ENCODE assay signal across 37 cellular contexts in genomic region chr19:31058676-31059075, GRCh38.
"Had no signal": no experiment of that assay in that cellular context is flagged by ENCODE, and none has a peak within 500 bp of the region (broad histone marks: within the 10 kb centered on the region; RNA-seq: fewer than 3 reads in every experiment).

No MANE protein-coding gene starts in this region.

- H3K4me1 Mint-ChIP-seq: activated B cell treated with CpG ODN at 0.5 μM for 24 hours; activated CD4-positive, alpha-beta T cell treated with anti-CD3 and anti-CD28 coated beads, Interleukin-2, amount 10 ng/mL, durations not matched to agents 24 days and 14 days; activated naive CD8-positive, alpha-beta T cell treated with anti-CD3 and anti-CD28 coated beads for 36 hours; activated T-helper 17 cell treated with anti-CD3 and anti-CD28 coated beads, Interleukin-2, amount 50 U/mL, for 72 hours had no signal

- H3K4me3 Mint-ChIP-seq: activated B cell treated with CpG ODN at 0.5 μM for 24 hours; activated CD4-positive, alpha-beta memory T cell treated with anti-CD3 and anti-CD28 coated beads for 36 hours; activated CD4-positive, alpha-beta T cell treated with anti-CD3 and anti-CD28 coated beads, Interleukin-2, amount 10 ng/mL, durations not matched to agents 24 days and 14 days; activated CD8-positive, alpha-beta T cell treated with anti-CD3 and anti-CD28 coated beads for 36 hours; activated naive CD4-positive, alpha-beta T cell treated with anti-CD3 and anti-CD28 coated beads for 36 hours; activated naive CD8-positive, alpha-beta T cell treated with anti-CD3 and anti-CD28 coated beads for 36 hours; activated T-cell treated with anti-CD3 and anti-CD28 coated beads, Interleukin-2, amount 50 U/mL, for 4 hours; activated T-cell treated with anti-CD3 and anti-CD28 coated beads, Interleukin-2, amount 50 U/mL, for 72 hours; activated T-helper 1 cell treated with anti-CD3 and anti-CD28 coated beads, Interleukin-12 subunit alpha, Interleukin-12 subunit beta, Interleukin-2, Interleukin-4 antibody, amounts not matched to agents 30 ng/mL and 10 ng/mL and 1 ng/mL, durations not matched to agents 14 hours and 24 hours and 36 hours; activated T-helper 17 cell treated with anti-CD3 and anti-CD28 coated beads, Interleukin-2, amount 50 U/mL, for 72 hours; T-helper 1 cell treated with Interleukin-12 subunit alpha and Interleukin-12 subunit beta and Interleukin-4 antibody, amounts not matched to agents 30 μg/mL and 1 μg/mL, for 36 hours; T-helper 2 cell treated with Interferon-gamma antibody and Interleukin-4, amounts not matched to agents 5 μg/mL and 100 μg/mL, for 36 hours had no signal

- H3K9me3 Mint-ChIP-seq: activated T-helper 17 cell treated with anti-CD3 and anti-CD28 coated beads, Interleukin-2, amount 50 U/mL, for 72 hours; T-helper 2 cell treated with Interferon-gamma antibody and Interleukin-4, amounts not matched to agents 5 μg/mL and 100 μg/mL, for 36 hours had no signal

- H3K9me3 ChIP-seq: adrenal gland, body of pancreas had no signal

- H3K27me3 ChIP-seq: adrenal gland, brain microvascular endothelial cell, breast epithelium had no signal

- H3K36me3 Mint-ChIP-seq: activated CD4-positive, alpha-beta memory T cell treated with anti-CD3 and anti-CD28 coated beads for 36 hours; activated naive CD8-positive, alpha-beta T cell treated with anti-CD3 and anti-CD28 coated beads for 36 hours had no signal

- DNase-seq: activated B cell treated with CpG ODN at 0.5 μM for 24 hours; activated CD4-positive, alpha-beta memory T cell treated with anti-CD3 and anti-CD28 coated beads for 36 hours; activated CD4-positive, alpha-beta T cell treated with anti-CD3 and anti-CD28 coated beads for 4 hours; activated CD4-positive, alpha-beta T cell treated with anti-CD3 and anti-CD28 coated beads, Interleukin-2, amount 10 ng/mL, durations not matched to agents 24 days and 14 days; activated CD4-positive, alpha-beta T cell treated with anti-CD3 and anti-CD28 coated beads, Interleukin-2, amount 50 U/mL, for 1 hour; activated CD4-positive, alpha-beta T cell treated with anti-CD3 and anti-CD28 coated beads, Interleukin-2, amount 50 U/mL, for 4 hours; activated CD4-positive, CD25-positive, alpha-beta regulatory T cell treated with anti-CD3 and anti-CD28 coated beads, Interleukin-2, amount 50 U/mL, for 72 hours; activated CD8-positive, alpha-beta memory T cell treated with anti-CD3 and anti-CD28 coated beads, Interleukin-2, amount 50 U/mL, for 4 hours; activated CD8-positive, alpha-beta T cell treated with anti-CD3 and anti-CD28 coated beads for 36 hours; activated effector memory CD4-positive, alpha-beta T cell treated with anti-CD3 and anti-CD28 coated beads, Interleukin-2, amount 50 U/mL, for 16 hours; activated gamma-delta T cell treated with Interleukin-2 at 50 U/mL for 16 hours; activated naive CD4-positive, alpha-beta T cell; activated naive CD4-positive, alpha-beta T cell treated with anti-CD3 and anti-CD28 coated beads for 36 hours; activated naive CD4-positive, alpha-beta T cell treated with anti-CD3 and anti-CD28 coated beads, Interleukin-2, amount 50 U/mL, for 16 hours; activated naive CD8-positive, alpha-beta T cell treated with anti-CD3 and anti-CD28 coated beads for 36 hours; activated T-cell treated with anti-CD3 and anti-CD28 coated beads for 4 hours; activated T-cell treated with anti-CD3 and anti-CD28 coated beads, Interleukin-2, amount 50 U/mL, for 1 hour; activated T-cell treated with anti-CD3 and anti-CD28 coated beads, Interleukin-2, amount 50 U/mL, for 4 hours; activated T-cell treated with anti-CD3 and anti-CD28 coated beads, Interleukin-2, amount 50 U/mL, for 72 hours; adrenal gland; amniotic stem cell; aorta; body of pancreas; brain microvascular endothelial cell; central memory CD4-positive, alpha-beta T cell; T-helper 1 cell; T-helper 2 cell; T-helper 9 cell had no signal

- H3K27me3 Mint-ChIP-seq: activated B cell treated with CpG ODN at 0.5 μM for 24 hours had no signal

- ATAC-seq: activated CD8-positive, alpha-beta T cell treated with anti-CD3 and anti-CD28 coated beads for 36 hours; activated naive CD4-positive, alpha-beta T cell treated with anti-CD3 and anti-CD28 coated beads, Interleukin-2, amount 50 U/mL, for 72 hours; activated T-cell treated with anti-CD3 and anti-CD28 coated beads, Interleukin-2, amount 50 U/mL, for 4 hours; activated T-cell treated with anti-CD3 and anti-CD28 coated beads, Interleukin-2, amount 50 U/mL, for 72 hours; activated T-helper 17 cell treated with anti-CD3 and anti-CD28 coated beads, Interleukin-2, amount 50 U/mL, for 72 hours; body of pancreas had no signal

- H3K36me3 ChIP-seq: adrenal gland, brain microvascular endothelial cell, breast epithelium had no signal

- FAIRE-seq: astrocyte, TTC549 had no signal

- H3K27ac Mint-ChIP-seq: activated B cell treated with CpG ODN at 0.5 μM for 24 hours; activated CD4-positive, alpha-beta memory T cell treated with anti-CD3 and anti-CD28 coated beads for 36 hours; activated CD4-positive, alpha-beta T cell treated with anti-CD3 and anti-CD28 coated beads, Interleukin-2, amount 10 ng/mL, durations not matched to agents 24 days and 14 days; activated CD8-positive, alpha-beta T cell treated with anti-CD3 and anti-CD28 coated beads for 36 hours; activated naive CD4-positive, alpha-beta T cell treated with anti-CD3 and anti-CD28 coated beads for 36 hours; activated naive CD4-positive, alpha-beta T cell treated with anti-CD3 and anti-CD28 coated beads, Interleukin-2, amount 50 U/mL, for 72 hours; activated naive CD8-positive, alpha-beta T cell treated with anti-CD3 and anti-CD28 coated beads for 36 hours; activated T-cell treated with anti-CD3 and anti-CD28 coated beads, Interleukin-2, amount 50 U/mL, for 72 hours; activated T-helper 1 cell treated with anti-CD3 and anti-CD28 coated beads, Interleukin-12 subunit alpha, Interleukin-12 subunit beta, Interleukin-2, Interleukin-4 antibody, amounts not matched to agents 30 ng/mL and 10 ng/mL and 1 ng/mL, durations not matched to agents 14 hours and 24 hours and 36 hours; activated T-helper 17 cell treated with anti-CD3 and anti-CD28 coated beads, Interleukin-2, amount 50 U/mL, for 72 hours; T-helper 1 cell treated with Interleukin-12 subunit alpha and Interleukin-12 subunit beta and Interleukin-4 antibody, amounts not matched to agents 30 μg/mL and 1 μg/mL, for 36 hours; T-helper 2 cell treated with Interferon-gamma antibody and Interleukin-4, amounts not matched to agents 5 μg/mL and 100 μg/mL, for 36 hours had no signal

- H3K4me1 ChIP-seq: adrenal gland, body of pancreas, breast epithelium had no signal

- H3K4me3 ChIP-seq: adrenal gland, body of pancreas, breast epithelium had no signal

- H3K27ac ChIP-seq: adrenal gland, body of pancreas, brain microvascular endothelial cell, breast epithelium, VCaP had no signal
